In genomic region chr6:69958978-69959377, GRCh38 we compare ENCODE assay signal across 19 cellular contexts.
DNase-seq lines count a peak whose midpoint lies in the region; ATAC-seq and TF ChIP-seq lines count a peak whose summit lies in the region.
"Had no signal": no experiment of that assay in that cellular context is flagged by ENCODE, and none has a peak within 500 bp of the region (broad histone marks: within the 10 kb centered on the region; RNA-seq: fewer than 3 reads in every experiment).

No MANE protein-coding gene starts in this region.

- no peak overlapping the region for H2BK12ac ChIP-seq in mesenchymal stem cell (ENCODE audit: low read length in 2 of 2)

- H4K91ac ChIP-seq in mesenchymal stem cell (ENCODE audit: low read length), result no peak overlapping the region

- H3K9ac ChIP-seq in SK-N-SH (no peak overlapping the region), mesenchymal stem cell (ENCODE audit: low read length) (no peak overlapping the region)
- H3K9ac ChIP-seq: BLaER1, GM23248 had no signal

- TF ChIP-seq EP300 in SK-N-SH (IDR thresholded peaks at IDR 0.05; ENCODE audit: borderline replicate concordance in 1 of 2, low read depth in 1 of 2, low read length in 1 of 2), result peak; percentile 45 to 55; a peak in 3 of 4 replicates

- WGBS in SK-N-SH (ENCODE audit: low lambda C conversion rate), result 80% methylated on average over 1 of the region's 1 CpG
- WGBS in mesenchymal stem cell, result 60% methylated on average over 1 of the region's 1 CpG

- no peak overlapping the region for H3K27ac Mint-ChIP-seq in natural killer cell treated with Interleukin-12 subunit alpha and Interleukin-12 subunit beta and Interleukin-15 and Interleukin-18, amount 100 ng/mL, for 72 hours
- H3K27ac Mint-ChIP-seq: B cell; CD4-positive, CD25-positive, alpha-beta regulatory T cell; CD8-positive, alpha-beta T cell had no signal

- no peak overlapping the region for H2BK15ac ChIP-seq in mesenchymal stem cell (ENCODE audit: low read depth, poor library complexity, severe bottlenecking)

- H4K20me1 ChIP-seq in SK-N-SH (ENCODE audit: insufficient read depth), result no peaks in the 10 kb centered on the region
- H4K20me1 ChIP-seq: BLaER1 had no signal

- no peak for TF ChIP-seq CTCF in SK-N-SH (IDR thresholded peaks at IDR 0.05)

- H3K36me3 Mint-ChIP-seq in natural killer cell treated with Interleukin-12 subunit alpha and Interleukin-12 subunit beta and Interleukin-15 and Interleukin-18, amount 100 ng/mL, for 72 hours, result no peaks in the 10 kb centered on the region
- H3K36me3 Mint-ChIP-seq: CD4-positive, CD25-positive, alpha-beta regulatory T cell; CD8-positive, alpha-beta T cell had no signal

- H2AFZ ChIP-seq in ACC112 (ENCODE audit: low read length, unreplicated experiment) (peak overlapping the region; percentile 52), SK-N-SH (ENCODE audit: low read depth) (no peak overlapping the region; the same call in 1 of the 2 replicates), mesenchymal stem cell (ENCODE audit: low read depth, low read length) (no peak overlapping the region)
- H2AFZ ChIP-seq: GM23248 had no signal

- H3K9me3 ChIP-seq in SK-N-SH (no peaks in the 10 kb centered on the region), mesenchymal stem cell (ENCODE audit: control insufficient read depth, low read length) (no peaks in the 10 kb centered on the region)
- H3K9me3 ChIP-seq: BLaER1, Caco-2 had no signal

- no peaks in the 10 kb centered on the region for H3K79me1 ChIP-seq in mesenchymal stem cell (replicated peaks; ENCODE audit: low read length, poor library complexity, severe bottlenecking)

- POLR2A ChIA-PET in SK-N-SH (lab: Yijun Ruan, JAX), result no interaction called here

- peaks cover 4% of the 10 kb centered on the region for H3K4me1 ChIP-seq in ACC112 (ENCODE audit: control insufficient read depth, insufficient read depth, low read length, unreplicated experiment)
- peaks cover 0 to 8% of the 10 kb centered on the region in 2 experiments; a peak in 2 of 4 replicates for H3K4me1 ChIP-seq in SK-N-SH (ENCODE audit: control insufficient read depth in 1 of 2, insufficient read depth in 2 of 2, low read depth in 1 of 2, low read length in 1 of 2)
- H3K4me1 ChIP-seq in mesenchymal stem cell (ENCODE audit: control insufficient read depth, insufficient read depth, low read depth, low read length), result no peaks in the 10 kb centered on the region
- H3K4me1 ChIP-seq: BLaER1, Caco-2 had no signal

- no peak overlapping the region for H2BK5ac ChIP-seq in mesenchymal stem cell (ENCODE audit: low read depth, low read length, poor library complexity, severe bottlenecking)

- no peak overlapping the region for H3K14ac ChIP-seq in mesenchymal stem cell (ENCODE audit: low read length in 2 of 2)

- H3K4me2 ChIP-seq in SK-N-SH, result no peak overlapping the region
- H3K4me2 ChIP-seq in mesenchymal stem cell (ENCODE audit: low read length, poor library complexity, severe bottlenecking), result no peak overlapping the region
- H3K4me2 ChIP-seq: BLaER1 had no signal

- no peak overlapping the region for H3K23ac ChIP-seq in mesenchymal stem cell (ENCODE audit: low read length in 2 of 2)

- no peak overlapping the region for H3K4ac ChIP-seq in mesenchymal stem cell (ENCODE audit: low read depth in 1 of 2, low read length in 2 of 2)

- in situ Hi-C loops in KBM-7 (cut with MboI; ENCODE audit: low pct_unique_long_range_greater_than_20kb, low sequenced_read_pairs), result no loop called here

- H4K8ac ChIP-seq in mesenchymal stem cell (ENCODE audit: low read length), result no peak overlapping the region

- H3K27me3 Mint-ChIP-seq in natural killer cell treated with Interleukin-12 subunit alpha and Interleukin-12 subunit beta and Interleukin-15 and Interleukin-18, amount 100 ng/mL, for 72 hours, result no peaks in the 10 kb centered on the region
- H3K27me3 Mint-ChIP-seq: B cell; CD4-positive, CD25-positive, alpha-beta regulatory T cell had no signal

- H3K9me2 ChIP-seq in SK-N-SH, result no peaks in the 10 kb centered on the region

- CTCF ChIA-PET in SK-N-SH (lab: Yijun Ruan, JAX), result no interaction called here

- no peak for TF ChIP-seq RAD21 in SK-N-SH (IDR thresholded peaks at IDR 0.05; ENCODE audit: low read length)

- no peaks in the 10 kb centered on the region for H3K27me3 ChIP-seq in ACC112 (ENCODE audit: insufficient read depth, low read length)
- H3K27me3 ChIP-seq in SK-N-SH (ENCODE audit: insufficient read depth), result no peaks in the 10 kb centered on the region
- no peaks in the 10 kb centered on the region for H3K27me3 ChIP-seq in mesenchymal stem cell (ENCODE audit: control insufficient read depth in 1 of 2, insufficient read depth in 1 of 2, low read length in 2 of 2)
- H3K27me3 ChIP-seq: BLaER1 had no signal

- no peaks in the 10 kb centered on the region for H3K4me1 Mint-ChIP-seq in natural killer cell treated with Interleukin-12 subunit alpha and Interleukin-12 subunit beta and Interleukin-15 and Interleukin-18, amount 100 ng/mL, for 72 hours (ENCODE audit: low read depth in 2 of 2)
- H3K4me1 Mint-ChIP-seq: CD4-positive, CD25-positive, alpha-beta regulatory T cell had no signal

- peak; percentile 13 for DNase-seq in NCI-H2171 (lab: John Stamatoyannopoulos, UW)
- no peak for DNase-seq in SK-N-SH
- peak; percentile 77 for DNase-seq in mesenchymal stem cell
- DNase-seq in natural killer cell treated with Interleukin-12 subunit alpha and Interleukin-12 subunit beta and Interleukin-15 and Interleukin-18, amount 100 ng/mL, for 72 hours (ENCODE audit: low spot score), result no peak
- DNase-seq in KBM-7, result no peak
- DNase-seq: Caco-2; CD4-positive, CD25-positive, alpha-beta regulatory T cell; CD8-positive, alpha-beta T cell; DMS79 treated with DMSO at 0.1 percent for 48 hours; GF-D8; GM23248; H7; HCEC 1CT had no signal

- H3K9me3 Mint-ChIP-seq in natural killer cell treated with Interleukin-12 subunit alpha and Interleukin-12 subunit beta and Interleukin-15 and Interleukin-18, amount 100 ng/mL, for 72 hours, result no peaks in the 10 kb centered on the region
- H3K9me3 Mint-ChIP-seq: CD4-positive, CD25-positive, alpha-beta regulatory T cell; CD8-positive, alpha-beta T cell had no signal

- no peak overlapping the region for H3K18ac ChIP-seq in mesenchymal stem cell (ENCODE audit: low read depth in 1 of 2, low read length in 2 of 2)

- no peak overlapping the region for H2BK120ac ChIP-seq in mesenchymal stem cell (ENCODE audit: low read depth, low read length)

- H3K4me3 ChIP-seq in ACC112 (ENCODE audit: low read depth, low read length) (no peak overlapping the region), SK-N-SH (ENCODE audit: low read depth in 2 of 2, low read length in 1 of 2) (no peak overlapping the region), mesenchymal stem cell (ENCODE audit: insufficient read depth in 1 of 2, low read depth in 1 of 2, low read length in 2 of 2) (no peak overlapping the region)
- H3K4me3 ChIP-seq: BLaER1, GM23248 had no signal

- no peak overlapping the region for H2AK5ac ChIP-seq in mesenchymal stem cell (ENCODE audit: low read length, severe bottlenecking)

- H3K4me3 Mint-ChIP-seq in natural killer cell treated with Interleukin-12 subunit alpha and Interleukin-12 subunit beta and Interleukin-15 and Interleukin-18, amount 100 ng/mL, for 72 hours, result no peak overlapping the region
- H3K4me3 Mint-ChIP-seq: B cell; CD4-positive, CD25-positive, alpha-beta regulatory T cell; CD8-positive, alpha-beta T cell had no signal

- no peaks in the 10 kb centered on the region for H3K36me3 ChIP-seq in ACC112 (ENCODE audit: insufficient read depth, low read length)
- H3K36me3 ChIP-seq in SK-N-SH (replicated peaks in 1 of 2; ENCODE audit: control insufficient read depth in 1 of 2, insufficient read depth in 2 of 2, low read length in 1 of 2), result no peaks in the 10 kb centered on the region
- H3K36me3 ChIP-seq in mesenchymal stem cell (ENCODE audit: control insufficient read depth in 1 of 2, insufficient read depth in 2 of 2, low read depth in 1 of 2, low read length in 2 of 2), result no peaks in the 10 kb centered on the region
- H3K36me3 ChIP-seq: BLaER1 had no signal

- no peak for ATAC-seq in natural killer cell treated with Interleukin-12 subunit alpha and Interleukin-12 subunit beta and Interleukin-15 and Interleukin-18, amount 100 ng/mL, for 72 hours
- ATAC-seq in GM19324 (IDR thresholded peaks at IDR 0.05; ENCODE audit: low FRiP score, unreplicated experiment) (no peak), esophagus mucosa (no peak)
- ATAC-seq: CD8-positive, alpha-beta T cell had no signal

- H3K79me2 ChIP-seq in ACC112 (ENCODE audit: control insufficient read depth, insufficient read depth, low read length, unreplicated experiment) (no peaks in the 10 kb centered on the region), SK-N-SH (ENCODE audit: insufficient read depth) (no peaks in the 10 kb centered on the region)

- no peak overlapping the region for H3K27ac ChIP-seq in ACC112 (ENCODE audit: low read depth, low read length)
- H3K27ac ChIP-seq in SK-N-SH (ENCODE audit: low read depth in 2 of 2, low read length in 1 of 2), result peak overlapping the region in 1 of 2 experiments; percentile 71; a peak in 1 of 4 replicates
- H3K27ac ChIP-seq in mesenchymal stem cell (ENCODE audit: low read length, poor library complexity, severe bottlenecking), result no peak overlapping the region
- H3K27ac ChIP-seq: BLaER1, C4-2B, GM23248 had no signal

- peaks cover 4% of the 10 kb centered on the region for H3F3A ChIP-seq in SK-N-SH (replicated peaks; ENCODE audit: insufficient read depth)

TF ChIP-seq in SK-N-SH, 30 proteins besides CTCF, POLR2A, EP300 and RAD21 (continues in another document):
- TF ChIP-seq TEAD4 (IDR thresholded peaks at IDR 0.05; ENCODE audit: borderline replicate concordance, insufficient read depth) (0 out of 2 replicates have a peak, but pooled peaks have one; percentile 18), JUND (IDR thresholded peaks at IDR 0.05) (peak; percentile 23; the same call in 1 of the 2 replicates), NFIC (IDR thresholded peaks at IDR 0.05; ENCODE audit: borderline replicate concordance) (peak; percentile 33; the same call in 1 of the 2 replicates), SIN3A (IDR thresholded peaks at IDR 0.05; ENCODE audit: borderline replicate concordance, low read depth, low read length) (no peak), PBX3 (IDR thresholded peaks at IDR 0.05) (peak; percentile 73), POLR2AphosphoS5 (IDR thresholded peaks at IDR 0.05; ENCODE audit: low read depth, low read length) (peak; percentile 34; the same call in 1 of the 2 replicates), RCOR1 (IDR thresholded peaks at IDR 0.05; ENCODE audit: low read length) (no peak), FOXM1 (IDR thresholded peaks at IDR 0.05; ENCODE audit: low read depth) (no peak), EZH2phosphoT487 (IDR thresholded peaks at IDR 0.05; ENCODE audit: borderline replicate concordance, low read depth) (no peak)

Comparison
In these comparisons a context has a peak if more than half of its experiments do, and no peak if none do; other contexts are left out.
1. DNase-seq: peak in NCI-H2171 (single experiment) and mesenchymal stem cell (single experiment); none in SK-N-SH (single experiment), natural killer cell treated with Interleukin-12 subunit alpha and Interleukin-12 subunit beta and Interleukin-15 and Interleukin-18, amount 100 ng/mL, for 72 hours (single experiment) and KBM-7 (single experiment).